Comparison of ENCODE assay signal across 8 cellular contexts in genomic region chr1:183622884-183623785, GRCh38. TPM values are rescaled to one million over a fixed set of nuclear protein-coding genes. Genes with fewer than 3 reads are reported as not detected.
DNase-seq lines count a peak whose midpoint lies in the region; TF ChIP-seq lines count a peak whose summit lies in the region.

No MANE protein-coding gene starts in this region.

- DNase-seq in NOMO-1 (lab: John Stamatoyannopoulos, UW; ENCODE audit: unreplicated experiment in 2 of 2) (peak; percentile 22 to 65), NOMO-1 treated with dmso at 0.1 percent for 144 hours (lab: John Stamatoyannopoulos, UW; ENCODE audit: unreplicated experiment) (no peak), HFF-Myc (ENCODE audit: extremely low read depth, low read depth) (no peak), NCI-H1092 treated with DMSO at 0.1 percent for 48 hours (lab: John Stamatoyannopoulos, UW) (peak; percentile 62), T-helper 22 cell (ENCODE audit: low read depth) (peak; percentile 8), mammary epithelial cell (peak; percentile 62), kidney epithelial cell (ENCODE audit: low read depth) (peak; percentile 45)
- peak in 2 of 3 donors; percentile 2 to 12 for DNase-seq in stimulated activated CD4-positive, alpha-beta T cell treated with anti-CD3 and anti-CD28 coated beads, TNF-alpha, amount 100 ng/mL, for 1 hour (ENCODE audit: low read depth in 3 of 3, low spot score in 1 of 3)

- 30% methylated on average over 10 of the region's 10 CpGs for WGBS in mammary epithelial cell (ENCODE audit: low coverage, missing lambda C conversion rate)

- H4K20me1 ChIP-seq in mammary epithelial cell (ENCODE audit: insufficient read depth, low read length): no peaks in the 10 kb centered on the region

- no TSS peak for BruUV-seq in mammary epithelial cell (replicated peaks; lab: Mats Ljungman, UMichigan)

- no peak overlapping the region for H3K27ac ChIP-seq in mammary epithelial cell (ENCODE audit: insufficient read depth, low read depth, low read length)

- peaks cover 15% of the 10 kb centered on the region for H3K79me2 ChIP-seq in mammary epithelial cell (ENCODE audit: insufficient read depth, low read length)

- no peaks in the 10 kb centered on the region for H3K9me3 ChIP-seq in mammary epithelial cell (replicated peaks; ENCODE audit: insufficient read depth, low read length)

- intact Hi-C loops in mammary epithelial cell (cut with micrococcal nuclease): loop anchor here (1.0 to 2.0 kb wide), 7 partner anchors 14 to 660 kb away; no protein-coding TSS in a partner anchor

- peaks cover 26% of the 10 kb centered on the region for H3K4me1 ChIP-seq in mammary epithelial cell (ENCODE audit: insufficient read depth, low read length)

- H3K36me3 ChIP-seq in mammary epithelial cell (ENCODE audit: insufficient read depth, low read length): peaks cover 8% of the 10 kb centered on the region
- no peaks in the 10 kb centered on the region for H3K36me3 ChIP-seq in kidney epithelial cell (ENCODE audit: control insufficient read depth, insufficient read depth, low read length)

- in situ Hi-C loops in mammary epithelial cell (cut with MboI; ENCODE audit: low sequenced_read_pairs in 2 of 2): loop anchor here (5.0 to 10.0 kb wide), 2 partner anchors 158 to 341 kb away; no protein-coding TSS in a partner anchor

- CTCF ChIA-PET in mammary epithelial cell (lab: Charles Lee; ENCODE audit: low non-redundant PET): interaction anchor here (0.7 to 1.1 kb wide), 3 partner anchors 14 to 355 kb away, joined by 5 to 8 read pairs (median 5); no protein-coding TSS in a partner anchor

- no peak overlapping the region for H3K9ac ChIP-seq in mammary epithelial cell (ENCODE audit: insufficient read depth, low read length)

- H3K4me3 ChIP-seq in HFF-Myc (replicated peaks; ENCODE audit: low read depth, low read length) (no peak overlapping the region), mammary epithelial cell (replicated peaks in 1 of 3; ENCODE audit: insufficient read depth in 1 of 3, low read depth in 2 of 3, low read length in 3 of 3) (no peak overlapping the region), kidney epithelial cell (ENCODE audit: low read depth, low read length) (no peak overlapping the region)

- H3K4me2 ChIP-seq in mammary epithelial cell (ENCODE audit: insufficient read depth, low read depth, low read length): no peak overlapping the region

- H2AFZ ChIP-seq in mammary epithelial cell (ENCODE audit: low read depth, low read length): no peak overlapping the region

- TF ChIP-seq CTCF in HFF-Myc (IDR thresholded peaks at IDR 0.05; ENCODE audit: low read depth, low read length, missing control alignments) (peak; percentile 70), mammary epithelial cell (conservative IDR thresholded peaks at IDR 0.05 in 1 of 2, IDR thresholded peaks at IDR 0.05 in 1 of 2; ENCODE audit: extremely low read depth in 1 of 2, insufficient read depth in 1 of 2, low read depth in 1 of 2, low read length in 2 of 2) (peak; percentile 81 to 84), kidney epithelial cell (IDR thresholded peaks at IDR 0.05; ENCODE audit: insufficient read depth, low read length, poor library complexity, severe bottlenecking) (peak; percentile 73)

- dilution Hi-C loops in mammary epithelial cell (cut with HindIII; ENCODE audit: low sequenced_read_pairs): no loop called here

- H3K27me3 ChIP-seq in mammary epithelial cell (ENCODE audit: insufficient read depth, low read length) (no peaks in the 10 kb centered on the region), kidney epithelial cell (ENCODE audit: control insufficient read depth, insufficient read depth, low read length) (no peaks in the 10 kb centered on the region)

RNA-seq across cellular contexts. Expression of gene ARPC5, which starts 12.4 kb away (rescaled TPM):
- total RNA-seq in mammary epithelial cell (100 to 1,000 TPM; 162 to 186 TPM), kidney epithelial cell (140 and 163 TPM in 2 replicates)
- polyA plus RNA-seq in mammary epithelial cell: 125 TPM
- polyA minus RNA-seq in mammary epithelial cell: 125 TPM

RNA-seq across cellular contexts. Expression of gene APOBEC4, which starts 30.0 kb away (rescaled TPM):
- total RNA-seq in mammary epithelial cell (not detected), kidney epithelial cell (not detected in 2 replicates)
- not detected for polyA plus RNA-seq in mammary epithelial cell
- not detected for polyA minus RNA-seq in mammary epithelial cell

RNA-seq across cellular contexts. Expression of gene NCF2, which starts 32.9 kb away (rescaled TPM):
- total RNA-seq in mammary epithelial cell: 1 to 10 TPM in 1 of 2 donors, under 1 TPM in 1; under 0.01 to 8.5 TPM
- polyA plus RNA-seq in mammary epithelial cell: 3.4 TPM
- not detected for polyA minus RNA-seq in mammary epithelial cell
- 62.5 and 86.1 TPM in 2 replicates for total RNA-seq in kidney epithelial cell

Comparison
In these comparisons a context has a peak if more than half of its experiments do, and no peak if none do; other contexts are left out.
1. DNase-seq: peak in NOMO-1 (2 of 2), NCI-H1092 treated with DMSO at 0.1 percent for 48 hours (single experiment), T-helper 22 cell (single experiment), mammary epithelial cell (single experiment), kidney epithelial cell (single experiment) and stimulated activated CD4-positive, alpha-beta T cell treated with anti-CD3 and anti-CD28 coated beads, TNF-alpha, amount 100 ng/mL, for 1 hour (2 of 3); none in NOMO-1 treated with dmso at 0.1 percent for 144 hours (single experiment) and HFF-Myc (single experiment).
2. Peak in every context shown above with its lines, with median percentiles within 50 percentile points of each other: CTCF ChIP-seq.